ENCODE assay signal across 25 cellular contexts in genomic region chr16:86181526-86181925, GRCh38.
"Had no signal": no experiment of that assay in that cellular context is flagged by ENCODE, and none has a peak within 500 bp of the region (broad histone marks: within the 10 kb centered on the region; RNA-seq: fewer than 3 reads in every experiment).

No MANE protein-coding gene starts in this region.

- ATAC-seq: activated T-helper 17 cell treated with anti-CD3 and anti-CD28 coated beads, Interleukin-2, amount 50 U/mL, for 72 hours; WTC11 had no signal

- H3K27me3 ChIP-seq: adrenal gland had no signal

- H3K9me3 Mint-ChIP-seq: activated CD4-positive, alpha-beta memory T cell treated with anti-CD3 and anti-CD28 coated beads for 36 hours; activated CD4-positive, alpha-beta T cell treated with anti-CD3 and anti-CD28 coated beads, Interleukin-2, amount 10 ng/mL, durations not matched to agents 7 days and 5 days; activated naive CD4-positive, alpha-beta T cell treated with anti-CD3 and anti-CD28 coated beads, Interleukin-2, amount 10 ng/mL, durations not matched to agents 7 days and 5 days; activated naive CD8-positive, alpha-beta T cell treated with anti-CD3 and anti-CD28 coated beads, Interleukin-2, amount 10 ng/mL, durations not matched to agents 7 days and 5 days; activated T-helper 17 cell treated with anti-CD3 and anti-CD28 coated beads, Interleukin-2, amount 50 U/mL, for 72 hours; T-helper 1 cell treated with Interleukin-12 subunit alpha and Interleukin-12 subunit beta and Interleukin-4 antibody, amounts not matched to agents 30 μg/mL and 1 μg/mL, for 36 hours had no signal

- H3K27me3 Mint-ChIP-seq: activated CD4-positive, alpha-beta memory T cell treated with anti-CD3 and anti-CD28 coated beads for 36 hours; activated naive CD4-positive, alpha-beta T cell treated with anti-CD3 and anti-CD28 coated beads, Interleukin-2, amount 10 ng/mL, durations not matched to agents 7 days and 5 days; activated T-helper 17 cell treated with anti-CD3 and anti-CD28 coated beads, Interleukin-2, amount 50 U/mL, for 72 hours had no signal

- H3K4me1 Mint-ChIP-seq: activated CD4-positive, alpha-beta T cell treated with anti-CD3 and anti-CD28 coated beads, Interleukin-2, amount 10 ng/mL, durations not matched to agents 7 days and 5 days; activated naive CD4-positive, alpha-beta T cell treated with anti-CD3 and anti-CD28 coated beads, Interleukin-2, amount 10 ng/mL, durations not matched to agents 7 days and 5 days; activated naive CD8-positive, alpha-beta T cell treated with anti-CD3 and anti-CD28 coated beads, Interleukin-2, amount 10 ng/mL, durations not matched to agents 7 days and 5 days; activated T-helper 17 cell treated with anti-CD3 and anti-CD28 coated beads, Interleukin-2, amount 50 U/mL, for 72 hours; WTC11 had no signal

- FAIRE-seq: colon had no signal

- H3K4me3 ChIP-seq: adrenal gland, PC-9 had no signal

- H3K4me3 Mint-ChIP-seq: activated CD4-positive, alpha-beta memory T cell treated with anti-CD3 and anti-CD28 coated beads for 36 hours; activated CD4-positive, alpha-beta T cell treated with anti-CD3 and anti-CD28 coated beads, Interleukin-2, amount 10 ng/mL, durations not matched to agents 7 days and 5 days; activated naive CD4-positive, alpha-beta T cell treated with anti-CD3 and anti-CD28 coated beads, Interleukin-2, amount 10 ng/mL, durations not matched to agents 7 days and 5 days; activated naive CD8-positive, alpha-beta T cell treated with anti-CD3 and anti-CD28 coated beads, Interleukin-2, amount 10 ng/mL, durations not matched to agents 7 days and 5 days; activated T-helper 17 cell treated with anti-CD3 and anti-CD28 coated beads, Interleukin-2, amount 50 U/mL, for 72 hours; T-helper 1 cell treated with Interleukin-12 subunit alpha and Interleukin-12 subunit beta and Interleukin-4 antibody, amounts not matched to agents 30 μg/mL and 1 μg/mL, for 36 hours; WTC11 had no signal

- H2AFZ ChIP-seq: PC-9 had no signal

- H3K4me1 ChIP-seq: adrenal gland had no signal

- H3K9me3 ChIP-seq: adrenal gland had no signal

- DNase-seq: activated CD4-positive, alpha-beta memory T cell treated with anti-CD3 and anti-CD28 coated beads for 36 hours; activated CD4-positive, alpha-beta T cell treated with anti-CD3 and anti-CD28 coated beads, Interleukin-2, amount 10 ng/mL, durations not matched to agents 7 days and 5 days; activated CD4-positive, CD25-positive, alpha-beta regulatory T cell treated with anti-CD3 and anti-CD28 coated beads, Interleukin-2, amount 50 U/mL, for 72 hours; activated CD8-positive, alpha-beta memory T cell treated with anti-CD3 and anti-CD28 coated beads for 24 hours; activated gamma-delta T cell; activated naive CD4-positive, alpha-beta T cell treated with anti-CD3 and anti-CD28 coated beads, Interleukin-2, amount 10 ng/mL, durations not matched to agents 7 days and 5 days; activated naive CD8-positive, alpha-beta T cell treated with anti-CD3 and anti-CD28 coated beads, Interleukin-2, amount 10 ng/mL, durations not matched to agents 7 days and 5 days; activated T-cell treated with anti-CD3 and anti-CD28 coated beads for 4 hours; activated T-cell treated with anti-CD3 and anti-CD28 coated beads, Interleukin-2, amount 50 U/mL, for 48 hours; adrenal gland; anterior cingulate cortex; cerebellar nuclear complex; NCI-H1105; NCI-H1436 treated with DMSO at 0.1 percent for 48 hours; NCI-H187; NCI-H2081; NCI-H446; NCI-H524; PC-9; SHP77 treated with DMSO at 0.1 percent for 48 hours; T-helper 9 cell had no signal

- H3K36me3 ChIP-seq: adrenal gland had no signal

- H3K4me2 ChIP-seq: PC-9 had no signal

- H3K27ac ChIP-seq: adrenal gland, PC-9 had no signal

- H3K27ac Mint-ChIP-seq: activated CD4-positive, alpha-beta memory T cell treated with anti-CD3 and anti-CD28 coated beads for 36 hours; activated CD4-positive, alpha-beta T cell treated with anti-CD3 and anti-CD28 coated beads, Interleukin-2, amount 10 ng/mL, durations not matched to agents 7 days and 5 days; activated naive CD4-positive, alpha-beta T cell treated with anti-CD3 and anti-CD28 coated beads, Interleukin-2, amount 10 ng/mL, durations not matched to agents 7 days and 5 days; activated naive CD8-positive, alpha-beta T cell treated with anti-CD3 and anti-CD28 coated beads, Interleukin-2, amount 10 ng/mL, durations not matched to agents 7 days and 5 days; activated T-helper 17 cell treated with anti-CD3 and anti-CD28 coated beads, Interleukin-2, amount 50 U/mL, for 72 hours; T-helper 1 cell treated with Interleukin-12 subunit alpha and Interleukin-12 subunit beta and Interleukin-4 antibody, amounts not matched to agents 30 μg/mL and 1 μg/mL, for 36 hours; WTC11 had no signal

- H3K36me3 Mint-ChIP-seq: activated CD4-positive, alpha-beta memory T cell treated with anti-CD3 and anti-CD28 coated beads for 36 hours; activated naive CD4-positive, alpha-beta T cell treated with anti-CD3 and anti-CD28 coated beads, Interleukin-2, amount 10 ng/mL, durations not matched to agents 7 days and 5 days; activated naive CD8-positive, alpha-beta T cell treated with anti-CD3 and anti-CD28 coated beads, Interleukin-2, amount 10 ng/mL, durations not matched to agents 7 days and 5 days; WTC11 had no signal
